Comparison of ENCODE assay signal across 16 cellular contexts in the genomic region with DNA sequence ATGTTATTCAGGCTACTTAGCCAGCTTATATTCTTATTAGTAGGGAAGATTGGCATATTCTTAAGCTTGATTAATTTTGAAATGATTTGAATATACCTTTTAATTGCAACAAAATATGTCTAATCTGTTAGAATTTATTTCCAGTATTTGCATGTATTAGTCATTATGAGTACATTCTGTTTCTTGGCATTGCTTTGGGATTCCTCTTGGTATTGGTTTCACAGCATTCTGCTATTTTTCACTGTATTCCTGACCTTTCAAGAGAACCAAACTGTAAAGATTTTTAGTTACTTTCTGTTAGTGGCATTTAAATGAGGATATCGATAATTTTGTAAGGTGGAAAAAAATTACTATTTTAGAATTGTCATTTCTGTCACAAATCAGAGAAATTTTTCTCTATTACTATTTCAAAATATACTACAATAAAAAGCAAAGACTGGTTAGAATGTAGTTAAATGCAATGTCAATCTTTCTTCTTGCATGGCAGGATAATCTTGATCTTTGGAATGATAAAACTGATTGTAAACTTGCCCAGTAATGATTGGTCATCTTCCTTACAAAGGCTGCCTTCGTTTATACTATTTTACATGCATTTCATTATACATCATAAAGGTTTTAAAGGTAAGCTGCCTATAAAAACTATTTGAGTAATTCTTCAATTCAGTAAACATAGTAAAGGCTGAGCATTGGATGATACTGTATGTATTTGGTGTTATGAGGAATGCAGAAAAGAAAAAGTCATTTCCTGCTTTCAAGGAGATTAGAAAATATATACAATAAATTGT.
A peak's percentile ranks its signal among the peaks of the same experiment; 100 is the strongest.
DNase-seq lines count a peak whose midpoint lies in the region; TF ChIP-seq lines count a peak whose summit lies in the region.
"Had no signal": no experiment of that assay in that cellular context is flagged by ENCODE, and none has a peak within 500 bp of the region (broad histone marks: within the 10 kb centered on the region; RNA-seq: fewer than 3 reads in every experiment).

No MANE protein-coding gene starts in this region.

- H3K4me2 ChIP-seq in DOHH2 (ENCODE audit: low read length), result peak overlapping the region; percentile 44
- peak overlapping the region; percentile 72 for H3K4me2 ChIP-seq in MM.1S (ENCODE audit: low read depth, low read length)
- no peak overlapping the region for H3K4me2 ChIP-seq in mesenchymal stem cell (ENCODE audit: low read length, poor library complexity, severe bottlenecking)

- no peak overlapping the region for H3K14ac ChIP-seq in mesenchymal stem cell (ENCODE audit: low read length in 2 of 2)

- H3K9ac ChIP-seq in MM.1S (ENCODE audit: low read length), result no peak overlapping the region
- H3K9ac ChIP-seq in mesenchymal stem cell (ENCODE audit: low read length), result peak overlapping the region; percentile 79
- H3K9ac ChIP-seq in colonic mucosa (ENCODE audit: low read depth in 2 of 2, low read length in 2 of 2), result no peak overlapping the region

- H4K20me1 ChIP-seq in DOHH2 (ENCODE audit: control insufficient read depth, insufficient read depth, low read depth, low read length), result no peaks in the 10 kb centered on the region
- H4K20me1 ChIP-seq in MM.1S (ENCODE audit: insufficient read depth, low read length), result no peaks in the 10 kb centered on the region

- no peak overlapping the region for H2BK15ac ChIP-seq in mesenchymal stem cell (ENCODE audit: low read depth, poor library complexity, severe bottlenecking)

- H2AK5ac ChIP-seq in mesenchymal stem cell (ENCODE audit: low read length, severe bottlenecking), result no peak overlapping the region

- no peak overlapping the region for H3K23ac ChIP-seq in mesenchymal stem cell (ENCODE audit: low read length in 2 of 2)

- DNase-seq in MM.1S (no peak), astrocyte of the spinal cord (ENCODE audit: low read depth, low spot score) (peak; percentile 45), mesenchymal stem cell (no peak), mesenteric fat pad (ENCODE audit: low spot score) (no peak), colonic mucosa (no peak), SKM-1 (lab: John Stamatoyannopoulos, UW; ENCODE audit: unreplicated experiment) (no peak)
- DNase-seq in stimulated activated CD4-positive, alpha-beta T cell treated with anti-CD3 and anti-CD28 coated beads, Interleukin-4, amount 100 ng/mL, for 1 hour, result no peak
- DNase-seq: activated gamma-delta T cell treated with Interleukin-2 at 50 U/mL for 16 hours, body of pancreas, DMS 273 treated with DMSO at 0.1 percent for 48 hours, left ventricle myocardium inferior, NCI-H2029, NCI-H526 treated with DMSO at 0.1 percent for 48 hours, psoas muscle had no signal

- intact Hi-C loops in colonic mucosa (cut with DNase I), result no loop called here

- no peaks in the 10 kb centered on the region for H3K9me3 ChIP-seq in DOHH2 (ENCODE audit: control insufficient read depth, insufficient read depth, low read length)
- H3K9me3 ChIP-seq in MM.1S (replicated peaks; ENCODE audit: insufficient read depth, low read length), result no peaks in the 10 kb centered on the region
- H3K9me3 ChIP-seq in mesenchymal stem cell (ENCODE audit: control insufficient read depth, low read length), result no peaks in the 10 kb centered on the region
- H3K9me3 ChIP-seq in colonic mucosa, result no peaks in the 10 kb centered on the region
- H3K9me3 ChIP-seq: body of pancreas, left ventricle myocardium inferior, psoas muscle, suprapubic skin had no signal

- in situ Hi-C loops in astrocyte of the spinal cord (cut with HindIII; ENCODE audit: low sequenced_read_pairs), result no loop called here

- no peak overlapping the region for H3K18ac ChIP-seq in mesenchymal stem cell (ENCODE audit: low read depth in 1 of 2, low read length in 2 of 2)

- no peaks in the 10 kb centered on the region for H3K79me2 ChIP-seq in DOHH2 (ENCODE audit: control insufficient read depth, low read length)
- no peaks in the 10 kb centered on the region for H3K79me2 ChIP-seq in MM.1S (ENCODE audit: low read length)

- H3K4ac ChIP-seq in mesenchymal stem cell (ENCODE audit: low read depth in 1 of 2, low read length in 2 of 2), result no peak overlapping the region

- no peaks in the 10 kb centered on the region for H3K36me3 ChIP-seq in DOHH2 (ENCODE audit: control insufficient read depth, low read length)
- no peaks in the 10 kb centered on the region for H3K36me3 ChIP-seq in MM.1S (replicated peaks; ENCODE audit: insufficient read depth, low read length)
- H3K36me3 ChIP-seq in mesenchymal stem cell (ENCODE audit: control insufficient read depth in 1 of 2, insufficient read depth in 2 of 2, low read depth in 1 of 2, low read length in 2 of 2), result no peaks in the 10 kb centered on the region
- H3K36me3 ChIP-seq in colonic mucosa, result no peaks in the 10 kb centered on the region
- H3K36me3 ChIP-seq: left ventricle myocardium inferior, suprapubic skin had no signal

- no peak overlapping the region for H2BK5ac ChIP-seq in mesenchymal stem cell (ENCODE audit: low read depth, low read length, poor library complexity, severe bottlenecking)

- no peaks in the 10 kb centered on the region for H3K9me2 ChIP-seq in DOHH2 (replicated peaks; ENCODE audit: control insufficient read depth, low read length)
- no peaks in the 10 kb centered on the region for H3K9me2 ChIP-seq in MM.1S (replicated peaks; ENCODE audit: insufficient read depth, low read length)

- H3K27me3 ChIP-seq in DOHH2 (ENCODE audit: control insufficient read depth, low read length) (no peaks in the 10 kb centered on the region), MM.1S (replicated peaks; ENCODE audit: insufficient read depth, low read length) (no peaks in the 10 kb centered on the region), mesenchymal stem cell (ENCODE audit: control insufficient read depth in 1 of 2, insufficient read depth in 1 of 2, low read length in 2 of 2) (no peaks in the 10 kb centered on the region), colonic mucosa (no peaks in the 10 kb centered on the region)
- H3K27me3 ChIP-seq: body of pancreas, suprapubic skin had no signal

- no peaks in the 10 kb centered on the region for H3F3A ChIP-seq in DOHH2 (ENCODE audit: control insufficient read depth, insufficient read depth)
- peaks cover 5% of the 10 kb centered on the region; the same call in 1 of the 2 replicates for H3F3A ChIP-seq in MM.1S (ENCODE audit: insufficient read depth, low read length)

- WGBS in mesenchymal stem cell, result no CpG with 5 or more reads among the region's 2 CpGs

- H3K4me1 ChIP-seq in DOHH2 (ENCODE audit: control insufficient read depth, low read length) (peaks cover 22% of the 10 kb centered on the region), MM.1S (ENCODE audit: low read length) (peaks cover 10% of the 10 kb centered on the region), mesenchymal stem cell (ENCODE audit: control insufficient read depth, insufficient read depth, low read depth, low read length) (no peaks in the 10 kb centered on the region), colonic mucosa (no peaks in the 10 kb centered on the region)
- H3K4me1 ChIP-seq: body of pancreas, left ventricle myocardium inferior, psoas muscle, suprapubic skin had no signal

- no peak overlapping the region for H4K91ac ChIP-seq in mesenchymal stem cell (ENCODE audit: low read length)

- H3K4me3 ChIP-seq in DOHH2 (ENCODE audit: low read length), result peak overlapping the region; percentile 28; the same call in 1 of the 2 replicates
- no peak overlapping the region for H3K4me3 ChIP-seq in MM.1S (ENCODE audit: low read length)
- H3K4me3 ChIP-seq in astrocyte of the spinal cord (ENCODE audit: low read depth, low read length), result no peak overlapping the region
- H3K4me3 ChIP-seq in mesenchymal stem cell (ENCODE audit: insufficient read depth in 1 of 2, low read depth in 1 of 2, low read length in 2 of 2), result peak overlapping the region in 1 of 2 experiments; percentile 72
- no peak overlapping the region for H3K4me3 ChIP-seq in colonic mucosa
- H3K4me3 ChIP-seq: body of pancreas, left ventricle myocardium inferior, psoas muscle, suprapubic skin had no signal

- H2BK12ac ChIP-seq in mesenchymal stem cell (ENCODE audit: low read length in 2 of 2), result no peak overlapping the region

- H3K79me1 ChIP-seq in mesenchymal stem cell (replicated peaks; ENCODE audit: low read length, poor library complexity, severe bottlenecking), result no peaks in the 10 kb centered on the region

- no peak overlapping the region for H2BK120ac ChIP-seq in mesenchymal stem cell (ENCODE audit: low read depth, low read length)

- no peak overlapping the region for H4K8ac ChIP-seq in mesenchymal stem cell (ENCODE audit: low read length)

- H3K27ac ChIP-seq in DOHH2 (ENCODE audit: low read depth, low read length) (no peak overlapping the region), MM.1S (ENCODE audit: low read length) (no peak overlapping the region), mesenchymal stem cell (ENCODE audit: low read length, poor library complexity, severe bottlenecking) (no peak overlapping the region), colonic mucosa (no peak overlapping the region)
- H3K27ac ChIP-seq: body of pancreas, left ventricle myocardium inferior, psoas muscle, suprapubic skin had no signal

- TF ChIP-seq CTCF in DOHH2 (IDR thresholded peaks at IDR 0.05; ENCODE audit: low read depth, low read length, poor library complexity, severe bottlenecking) (no peak), MM.1S (IDR thresholded peaks at IDR 0.05; ENCODE audit: low read length) (no peak), astrocyte of the spinal cord (IDR thresholded peaks at IDR 0.05; ENCODE audit: low read depth, low read length) (no peak), colonic mucosa (IDR thresholded peaks at IDR 0.05) (no peak)

- H2AFZ ChIP-seq in MM.1S (ENCODE audit: low read length), result no peak overlapping the region
- H2AFZ ChIP-seq in mesenchymal stem cell (ENCODE audit: low read depth, low read length), result no peak overlapping the region
